ENCODE assay signal across 24 cellular contexts in the genomic region with DNA sequence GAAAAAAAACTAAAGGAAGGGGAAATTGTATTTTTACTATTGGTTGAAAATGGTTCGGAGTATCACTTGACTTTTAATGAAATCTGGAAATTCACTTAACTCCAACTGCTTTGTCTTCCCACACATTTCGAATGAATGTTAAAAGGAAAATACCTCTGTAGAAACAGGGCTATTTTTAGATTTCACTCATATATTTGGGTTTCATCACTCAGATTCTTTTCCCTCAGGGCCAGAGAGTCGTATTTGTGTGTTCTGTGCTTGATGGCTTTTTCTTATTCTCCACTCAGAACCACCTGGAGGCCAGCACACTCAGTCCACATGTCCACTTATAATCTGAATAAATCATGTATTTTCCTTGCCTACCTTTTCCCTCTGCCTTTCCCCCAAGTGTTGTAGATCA. TPM values are rescaled to one million over a fixed set of nuclear protein-coding genes. Genes with fewer than 3 reads are reported as not detected.
A peak's percentile ranks its signal among the peaks of the same experiment; 100 is the strongest.
DNase-seq lines count a peak whose midpoint lies in the region; ATAC-seq and TF ChIP-seq lines count a peak whose summit lies in the region.
"Had no signal": no experiment of that assay in that cellular context is flagged by ENCODE, and none has a peak within 500 bp of the region (broad histone marks: within the 10 kb centered on the region; RNA-seq: fewer than 3 reads in every experiment).

No MANE protein-coding gene starts in this region.

- H3K4me3 ChIP-seq in esophagus muscularis mucosa (no peak overlapping the region), colonic mucosa (no peak overlapping the region)
- H3K4me3 ChIP-seq: prostate gland, vagina had no signal

- ATAC-seq in HG02763 (IDR thresholded peaks at IDR 0.05; ENCODE audit: unreplicated experiment): no peak
- ATAC-seq: CD8-positive, alpha-beta T cell; foreskin keratinocyte; Panc1; stimulated activated naive CD8-positive, alpha-beta T cell treated with anti-CD3 and anti-CD28 coated beads, Interleukin-15, Interleukin-2, amounts not matched to agents 100 U/mL and 50 U/mL, for 24 hours had no signal

- WGBS in esophagus muscularis mucosa: 32% methylated on average over 3 of the region's 3 CpGs

- no peak for TF ChIP-seq EP300 in esophagus muscularis mucosa (IDR thresholded peaks at IDR 0.05)

- DNase-seq in GM03348 (ENCODE audit: low spot score) (peak; percentile 17), RPMI7951 (ENCODE audit: low read depth) (peak; percentile 47), esophagus muscularis mucosa (ENCODE audit: extremely low spot score) (no peak), myocyte (ENCODE audit: low read depth) (peak; percentile 6), occipital lobe (lab: John Stamatoyannopoulos, UW) (no peak), colonic mucosa (no peak), iPS-NIHi7 (ENCODE audit: extremely low spot score) (no peak)
- DNase-seq: activated B cell treated with CpG ODN at 0.5 μM for 24 hours; activated CD4-positive, alpha-beta T cell treated with anti-CD3 and anti-CD28 coated beads, Interleukin-2, amount 50 U/mL, for 1 hour; activated naive CD4-positive, alpha-beta T cell treated with anti-CD3 and anti-CD28 coated beads, Interleukin-2, amount 10 ng/mL, durations not matched to agents 7 days and 5 days; amygdala; CD8-positive, alpha-beta T cell; foreskin keratinocyte; left cardiac atrium; NCI-H1105 treated with DMSO at 0.1 percent for 48 hours; NCI-H2029 treated with DMSO at 0.1 percent for 48 hours; NCI-H2227 treated with DMSO at 0.1 percent for 48 hours; NCI-H69; SHP77 treated with DMSO at 0.1 percent for 48 hours; stimulated activated naive CD8-positive, alpha-beta T cell treated with anti-CD3 and anti-CD28 coated beads, Interleukin-15, Interleukin-2, amounts not matched to agents 100 U/mL and 50 U/mL, for 24 hours had no signal

- H3K36me3 ChIP-seq in esophagus muscularis mucosa (no peaks in the 10 kb centered on the region), colonic mucosa (no peaks in the 10 kb centered on the region)
- H3K36me3 ChIP-seq: prostate gland, vagina had no signal

- no peaks in the 10 kb centered on the region for H3K9me3 ChIP-seq in esophagus muscularis mucosa
- H3K9me3 ChIP-seq in colonic mucosa: no peaks in the 10 kb centered on the region
- H3K9me3 ChIP-seq: prostate gland, vagina had no signal

- H3K27ac ChIP-seq in esophagus muscularis mucosa (replicated peaks in 1 of 4) (peak overlapping the region; percentile 44 to 57 (median 48)), colonic mucosa (no peak overlapping the region)
- H3K27ac ChIP-seq: foreskin keratinocyte, prostate gland, vagina had no signal

- H3K9ac ChIP-seq in colonic mucosa (ENCODE audit: low read depth in 2 of 2, low read length in 2 of 2): no peak overlapping the region

- no peak for TF ChIP-seq POLR2A in esophagus muscularis mucosa (IDR thresholded peaks at IDR 0.05; ENCODE audit: low read depth)

- peaks cover 73 to 95% (median 85%) of the 10 kb centered on the region in 4 donors for H3K4me1 ChIP-seq in esophagus muscularis mucosa
- H3K4me1 ChIP-seq in colonic mucosa: no peaks in the 10 kb centered on the region
- H3K4me1 ChIP-seq: foreskin keratinocyte, prostate gland had no signal

- H3K27me3 ChIP-seq in esophagus muscularis mucosa: no peaks in the 10 kb centered on the region
- no peaks in the 10 kb centered on the region for H3K27me3 ChIP-seq in colonic mucosa
- H3K27me3 ChIP-seq: foreskin keratinocyte, vagina had no signal

- intact Hi-C loops in esophagus muscularis mucosa (cut with DNase I) (no loop called here), colonic mucosa (cut with DNase I) (no loop called here)

- no peak for TF ChIP-seq CTCF in esophagus muscularis mucosa (IDR thresholded peaks at IDR 0.05)
- TF ChIP-seq CTCF in colonic mucosa (IDR thresholded peaks at IDR 0.05): no peak

RNA-seq across cellular contexts. Expression of gene DAAM1, which starts 39.9 kb away (rescaled TPM):
- 8.7 and 27.4 TPM in 2 replicates for total RNA-seq in RPMI7951 (2014; rRNA removed; shearing (Covaris generic))
- 100 to 1,000 TPM in 1 of 4 donors, 10 to 100 TPM in 3; 64.3 to 110 (median 72.5) TPM for total RNA-seq in esophagus muscularis mucosa
- 16.8 and 30.1 TPM in 2 replicates for total RNA-seq in myocyte
- polyA plus RNA-seq in myocyte (2012): 10.6 TPM
- total RNA-seq in occipital lobe: 182 TPM
- 10 to 100 TPM; 35.0 to 52.4 TPM for total RNA-seq in colonic mucosa

Comparison
In these comparisons a context has a peak if more than half of its experiments do, and no peak if none do; other contexts are left out.
1. DNase-seq: peak in GM03348 (single experiment), RPMI7951 (single experiment) and myocyte (single experiment); none in esophagus muscularis mucosa (single experiment), occipital lobe (single experiment), colonic mucosa (single experiment) and iPS-NIHi7 (single experiment).